Comparison of ENCODE assay signal across 8 cellular contexts in genomic region chr3:152835311-152836102, GRCh38. TPM values are rescaled to one million over a fixed set of nuclear protein-coding genes. Genes with fewer than 3 reads are reported as not detected.
DNase-seq lines count a peak whose midpoint lies in the region; ATAC-seq and TF ChIP-seq lines count a peak whose summit lies in the region.

No MANE protein-coding gene starts in this region.

- H3K4me3 ChIP-seq in duodenal mucosa (ENCODE audit: low read depth in 1 of 2, low read length in 2 of 2) (peak overlapping the region; percentile 88 to 90), lower lobe of right lung (peak overlapping the region; percentile 82)

- no peaks in the 10 kb centered on the region for H3K9me3 Mint-ChIP-seq in stimulated activated naive CD8-positive, alpha-beta T cell treated with anti-CD3 and anti-CD28 coated beads, Interleukin-15, amount 100 ng/mL, for 72 hours

- no peaks in the 10 kb centered on the region for H3K9me3 ChIP-seq in duodenal mucosa (ENCODE audit: control insufficient read depth in 1 of 2, low read length in 2 of 2)
- H3K9me3 ChIP-seq in lower lobe of right lung: no peaks in the 10 kb centered on the region

- TF ChIP-seq CTCF in lower lobe of right lung (IDR thresholded peaks at IDR 0.05): peak; percentile 50

- H3K4me1 ChIP-seq in duodenal mucosa (ENCODE audit: control insufficient read depth in 1 of 2, insufficient read depth in 2 of 2, low read length in 2 of 2): peaks cover 15 to 20% of the 10 kb centered on the region in 2 donors
- peaks cover 11% of the 10 kb centered on the region for H3K4me1 ChIP-seq in lower lobe of right lung

- peaks cover 64% of the 10 kb centered on the region for H3K27me3 Mint-ChIP-seq in stimulated activated naive CD8-positive, alpha-beta T cell treated with anti-CD3 and anti-CD28 coated beads, Interleukin-15, amount 100 ng/mL, for 72 hours

- peaks cover 22% of the 10 kb centered on the region for H3K4me1 Mint-ChIP-seq in stimulated activated naive CD8-positive, alpha-beta T cell treated with anti-CD3 and anti-CD28 coated beads, Interleukin-15, amount 100 ng/mL, for 72 hours

- H3K27ac ChIP-seq in duodenal mucosa (ENCODE audit: low read depth, low read length): peak overlapping the region; percentile 62
- peak overlapping the region; percentile 86 for H3K27ac ChIP-seq in lower lobe of right lung

- DNase-seq in DMS 273 treated with DMSO at 0.1 percent for 48 hours (lab: John Stamatoyannopoulos, UW) (peak; percentile 48), SK-MEL-5 (ENCODE audit: low read depth, low spot score) (peak; percentile 64), lower lobe of right lung (peak; percentile 84)
- DNase-seq in stimulated activated naive CD8-positive, alpha-beta T cell treated with anti-CD3 and anti-CD28 coated beads, Interleukin-15, amount 100 ng/mL, for 72 hours: peak; percentile 43 to 47

- in situ Hi-C loops in SK-MEL-5 (cut with HindIII; ENCODE audit: low pct_unique_long_range_greater_than_20kb, low sequenced_read_pairs): no loop called here

- H3K9ac ChIP-seq in duodenal mucosa (ENCODE audit: low read depth in 1 of 2, low read length in 2 of 2): peak overlapping the region; percentile 58 to 67

- H3K27ac Mint-ChIP-seq in stimulated activated naive CD8-positive, alpha-beta T cell treated with anti-CD3 and anti-CD28 coated beads, Interleukin-15, amount 100 ng/mL, for 72 hours: no peak overlapping the region

- intact Hi-C loops in lower lobe of right lung (cut with DNase I): no loop called here

- no peaks in the 10 kb centered on the region for H3K27me3 ChIP-seq in duodenal mucosa (ENCODE audit: control insufficient read depth in 1 of 2, insufficient read depth in 2 of 2, low read length in 2 of 2)
- no peaks in the 10 kb centered on the region for H3K27me3 ChIP-seq in lower lobe of right lung (ENCODE audit: low read depth)

- ATAC-seq in GM19372 (IDR thresholded peaks at IDR 0.05; ENCODE audit: low read depth, unreplicated experiment) (peak; percentile 37), HG03432 (IDR thresholded peaks at IDR 0.05; ENCODE audit: unreplicated experiment) (peak; percentile 68), lower lobe of right lung (peak; percentile 86 to 87), GM19328 (IDR thresholded peaks at IDR 0.05; ENCODE audit: unreplicated experiment) (no peak)
- peak; percentile 81 for ATAC-seq in stimulated activated naive CD8-positive, alpha-beta T cell treated with anti-CD3 and anti-CD28 coated beads, Interleukin-15, amount 100 ng/mL, for 72 hours

- peak overlapping the region; percentile 87 to 92 for H3K4me3 Mint-ChIP-seq in stimulated activated naive CD8-positive, alpha-beta T cell treated with anti-CD3 and anti-CD28 coated beads, Interleukin-15, amount 100 ng/mL, for 72 hours

- H3K36me3 ChIP-seq in duodenal mucosa (ENCODE audit: control insufficient read depth in 1 of 2, insufficient read depth in 2 of 2, low read length in 2 of 2) (no peaks in the 10 kb centered on the region), lower lobe of right lung (no peaks in the 10 kb centered on the region)

RNA-seq across cellular contexts. Expression of gene P2RY1, which starts 0.6 kb away (rescaled TPM):
- 3.6 and 4.8 TPM in 2 replicates for total RNA-seq in SK-MEL-5 (2014; rRNA removed; shearing (Covaris generic))
- polyA plus RNA-seq in SK-MEL-5 (2015; cell fraction: cytosol; rRNA removed): 4.5 and 5.4 TPM in 2 replicates
- polyA plus RNA-seq in SK-MEL-5 (2015; cell fraction: nucleus; rRNA removed): 12.3 and 12.7 TPM in 2 replicates
- total RNA-seq in lower lobe of right lung: 19.8 TPM
